16 cellular contexts compared by ENCODE assay signal in the genomic region with DNA sequence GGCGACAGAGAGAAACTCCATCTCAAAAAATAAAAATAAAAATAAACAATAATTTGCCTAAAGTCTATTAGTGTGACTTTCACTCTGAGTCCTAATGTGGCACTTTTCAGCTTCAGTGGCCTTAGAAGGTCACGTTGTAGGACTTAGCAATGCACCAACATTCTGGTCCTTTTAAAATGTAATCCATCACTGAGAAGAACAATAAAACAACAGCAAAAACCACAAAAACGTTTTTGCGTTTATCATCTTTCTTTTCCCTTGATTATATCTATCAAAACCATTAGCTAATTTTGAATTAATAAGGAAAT.
DNase-seq lines count a peak whose midpoint lies in the region; ATAC-seq and TF ChIP-seq lines count a peak whose summit lies in the region.
"Had no signal": no experiment of that assay in that cellular context is flagged by ENCODE, and none has a peak within 500 bp of the region (broad histone marks: within the 10 kb centered on the region; RNA-seq: fewer than 3 reads in every experiment).

No MANE protein-coding gene starts in this region.

- H4K20me1 ChIP-seq in OCI-LY1 (ENCODE audit: insufficient read depth, low read length) = no peaks in the 10 kb centered on the region

- H3K27me3 ChIP-seq in OCI-LY1 (ENCODE audit: insufficient read depth, low read length) = no peaks in the 10 kb centered on the region
- H3K27me3 ChIP-seq: BE2C had no signal

- no peak overlapping the region for H3K4me3 ChIP-seq in OCI-LY1 (ENCODE audit: low read depth, low read length, poor library complexity, severe bottlenecking)

- H3K4me1 ChIP-seq in OCI-LY1 (ENCODE audit: insufficient read depth, low read length, severe bottlenecking) = peaks cover 41% of the 10 kb centered on the region
- H3K4me1 ChIP-seq: BE2C had no signal

- TF ChIP-seq CTCF in OCI-LY1 (IDR thresholded peaks at IDR 0.05; ENCODE audit: low read length) = no peak

- H3K9ac ChIP-seq in OCI-LY1 (ENCODE audit: low read length) = no peak overlapping the region

- H3K9me2 ChIP-seq in OCI-LY1 (ENCODE audit: low read depth, low read length) = no peaks in the 10 kb centered on the region

- no peaks in the 10 kb centered on the region for H3K79me2 ChIP-seq in OCI-LY1 (ENCODE audit: insufficient read depth, low read length)

- no peaks in the 10 kb centered on the region; the same call in 1 of the 2 replicates for H3K9me3 ChIP-seq in OCI-LY1 (ENCODE audit: low read length)
- H3K9me3 ChIP-seq: BE2C had no signal

- peak overlapping the region; percentile 91 for H3K27ac ChIP-seq in OCI-LY1 (ENCODE audit: low read depth, low read length, poor library complexity, severe bottlenecking)
- H3K27ac ChIP-seq: HL-60 had no signal

- H3K4me2 ChIP-seq in OCI-LY1 (ENCODE audit: low read length) = no peak overlapping the region

- DNase-seq in left lobe of liver (ENCODE audit: low spot score) (no peak), GM19240 (ENCODE audit: insufficient read length, low spot score) (no peak), cerebellar cortex (ENCODE audit: low spot score) (no peak), 8988T (no peak)
- DNase-seq: activated CD8-positive, alpha-beta memory T cell treated with anti-CD3 and anti-CD28 coated beads, Interleukin-2, amount 50 U/mL, for 4 hours; aorta; BE2C; hypothalamus; NCI-H1092 treated with DMSO at 0.1 percent for 48 hours; right cardiac atrium; T-helper 9 cell had no signal

- no peak overlapping the region for H2AFZ ChIP-seq in OCI-LY1 (ENCODE audit: low read length)

- ATAC-seq in GM18502 (IDR thresholded peaks at IDR 0.05; ENCODE audit: poor library complexity, unreplicated experiment) (peak; percentile 51), GM21367 (IDR thresholded peaks at IDR 0.05; ENCODE audit: unreplicated experiment) (peak; percentile 51), HG02981 (IDR thresholded peaks at IDR 0.05; ENCODE audit: unreplicated experiment) (peak; percentile 37), left lobe of liver (no peak)
- ATAC-seq: right cardiac atrium had no signal

- H3F3A ChIP-seq in OCI-LY1 (ENCODE audit: insufficient read depth, low read length) = no peaks in the 10 kb centered on the region

- H3K36me3 ChIP-seq in OCI-LY1 (ENCODE audit: insufficient read depth, low read length) = 0 out of 2 replicates have a peak, but pooled peaks cover 24% of the 10 kb centered on the region
- H3K36me3 ChIP-seq: BE2C had no signal
